Comparison of ENCODE assay signal across 8 cellular contexts in genomic region chr7:99407849-99408346, GRCh38. TPM values are rescaled to one million over a fixed set of nuclear protein-coding genes. Genes with fewer than 3 reads are reported as not detected.
DNase-seq lines count a peak whose midpoint lies in the region; ATAC-seq and TF ChIP-seq lines count a peak whose summit lies in the region.

No MANE protein-coding gene starts in this region.

- H3K4me1 ChIP-seq in DND-41 (ENCODE audit: insufficient read depth, low read length): peaks cover 56% of the 10 kb centered on the region
- peaks cover 8% of the 10 kb centered on the region for H3K4me1 ChIP-seq in SJCRH30

- peaks cover 48% of the 10 kb centered on the region for H3K36me3 Mint-ChIP-seq in HFFc6 (ENCODE audit: low read depth)

- H3K4me1 Mint-ChIP-seq in HFFc6 (ENCODE audit: low read depth): peaks cover 41% of the 10 kb centered on the region

- H3K9me3 Mint-ChIP-seq in HFFc6: no peaks in the 10 kb centered on the region

- H3K4me2 ChIP-seq in DND-41 (ENCODE audit: insufficient read depth, low read length): peak overlapping the region; percentile 73

- H3K27ac ChIP-seq in DND-41 (ENCODE audit: low read length) (peak overlapping the region; percentile 99), SJCRH30 (peak overlapping the region; percentile 100)

- H2AFZ ChIP-seq in DND-41 (ENCODE audit: low read depth, low read length): peak overlapping the region; percentile 96

- peak overlapping the region; percentile 90 for H3K9ac ChIP-seq in DND-41 (ENCODE audit: low read depth, low read length)

- peak; percentile 20 for ATAC-seq in DND-41 (ENCODE audit: insufficient read depth, low read depth)
- ATAC-seq in sciatic nerve: peak; percentile 12
- ATAC-seq in HG03469 (IDR thresholded peaks at IDR 0.05; ENCODE audit: unreplicated experiment): no peak

- in situ Hi-C loops in astrocyte of the spinal cord (cut with HindIII; ENCODE audit: low sequenced_read_pairs): no loop called here

- H3K9me3 ChIP-seq in DND-41 (ENCODE audit: insufficient read depth, low read length, severe bottlenecking) (no peaks in the 10 kb centered on the region), SJCRH30 (replicated peaks) (no peaks in the 10 kb centered on the region)

- H3K4me3 ChIP-seq in DND-41 (ENCODE audit: low read depth in 1 of 2, low read length in 2 of 2) (peak overlapping the region; percentile 58 to 86), SJCRH30 (peak overlapping the region; percentile 87), astrocyte of the spinal cord (ENCODE audit: low read depth, low read length) (peak overlapping the region; percentile 94), iPS-11a (ENCODE audit: low read depth, low read length) (peak overlapping the region; percentile 85)

- H4K20me1 ChIP-seq in DND-41 (ENCODE audit: insufficient read depth, low read length): peaks cover 46% of the 10 kb centered on the region

- DNase-seq in DND-41 (peak; percentile 42), HFFc6 (peak; percentile 70), SJCRH30 (peak in 1 of 2 experiments; percentile 47), astrocyte of the spinal cord (ENCODE audit: low read depth, low spot score) (peak; percentile 82), sciatic nerve (ENCODE audit: low spot score) (peak; percentile 81), NOMO-1 treated with dmso at 0.1 percent for 144 hours (lab: John Stamatoyannopoulos, UW; ENCODE audit: unreplicated experiment) (no peak)

- H3K27ac Mint-ChIP-seq in HFFc6: peak overlapping the region; percentile 98

- H3K4me3 Mint-ChIP-seq in HFFc6: peak overlapping the region; percentile 98

- peaks cover 5% of the 10 kb centered on the region; the same call in 1 of the 2 replicates for H3K27me3 Mint-ChIP-seq in HFFc6 (ENCODE audit: insufficient read depth)

- peaks cover 95% of the 10 kb centered on the region for H3K79me2 ChIP-seq in DND-41 (ENCODE audit: insufficient read depth, low read length)

- H3K36me3 ChIP-seq in DND-41 (ENCODE audit: insufficient read depth, low read length) (peaks cover 68% of the 10 kb centered on the region), SJCRH30 (peaks cover 35% of the 10 kb centered on the region)

- TF ChIP-seq CTCF in DND-41 (IDR thresholded peaks at IDR 0.05; ENCODE audit: borderline replicate concordance, extremely low read depth, low read length, poor library complexity, severe bottlenecking) (no peak), HFFc6 (IDR thresholded peaks at IDR 0.05) (no peak), astrocyte of the spinal cord (IDR thresholded peaks at IDR 0.05; ENCODE audit: low read depth, low read length) (no peak)

- intact Hi-C loops in sciatic nerve (cut with DNase I): loop anchor here (5.0 kb wide), 1 partner anchor 409 kb away; no protein-coding TSS in a partner anchor

- H3K27me3 ChIP-seq in DND-41 (ENCODE audit: insufficient read depth, low read length, poor library complexity): no peaks in the 10 kb centered on the region
- H3K27me3 ChIP-seq in SJCRH30: no peaks in the 10 kb centered on the region

RNA-seq across cellular contexts. Expression of gene PDAP1, which starts 0.5 kb away (rescaled TPM):
- total RNA-seq in HFFc6 (2021; fragmentation: NEBNext Ultra II Directional; extraction: Animal tissue kit (Norgen Biotek cat#: 25700)): 100 to 1,000 TPM; 148 to 213 (median 180) TPM
- 72.8 and 76.8 TPM in 2 replicates for total RNA-seq in SJCRH30 (2014; rRNA removed; shearing (Covaris generic))
- total RNA-seq in sciatic nerve: 76.1 TPM

RNA-seq across cellular contexts. Expression of gene BUD31, which starts 0.9 kb away (rescaled TPM):
- total RNA-seq in HFFc6 (2021; fragmentation: NEBNext Ultra II Directional; extraction: Animal tissue kit (Norgen Biotek cat#: 25700)): 100 to 1,000 TPM; 134 to 147 (median 146) TPM
- 132 and 136 TPM in 2 replicates for total RNA-seq in SJCRH30 (2014; rRNA removed; shearing (Covaris generic))
- 59.2 TPM for total RNA-seq in sciatic nerve

RNA-seq across cellular contexts. Expression of gene PTCD1, which starts 30.7 kb away (rescaled TPM):
- total RNA-seq in HFFc6 (2021; fragmentation: NEBNext Ultra II Directional; extraction: Animal tissue kit (Norgen Biotek cat#: 25700)): 1 to 10 TPM; 4.5 to 8.6 (median 6.7) TPM
- total RNA-seq in SJCRH30 (2014; rRNA removed; shearing (Covaris generic)): 7.5 and 8.2 TPM in 2 replicates
- total RNA-seq in sciatic nerve: 4.4 TPM

RNA-seq across cellular contexts. Expression of gene CPSF4, which starts 30.8 kb away (rescaled TPM):
- 10 to 100 TPM; 26.7 to 34.0 (median 29.2) TPM for total RNA-seq in HFFc6 (2021; fragmentation: NEBNext Ultra II Directional; extraction: Animal tissue kit (Norgen Biotek cat#: 25700))
- 58.9 and 76.8 TPM in 2 replicates for total RNA-seq in SJCRH30 (2014; rRNA removed; shearing (Covaris generic))
- 38.0 TPM for total RNA-seq in sciatic nerve

RNA-seq across cellular contexts. Expression of gene ARPC1B, which starts 33.4 kb away (rescaled TPM):
- 100 to 1,000 TPM; 233 to 281 (median 249) TPM for total RNA-seq in HFFc6 (2021; fragmentation: NEBNext Ultra II Directional; extraction: Animal tissue kit (Norgen Biotek cat#: 25700))
- total RNA-seq in SJCRH30 (2014; rRNA removed; shearing (Covaris generic)): 40.9 and 42.2 TPM in 2 replicates
- 125 TPM for total RNA-seq in sciatic nerve
